8 cellular contexts compared by ENCODE assay signal in the genomic region with DNA sequence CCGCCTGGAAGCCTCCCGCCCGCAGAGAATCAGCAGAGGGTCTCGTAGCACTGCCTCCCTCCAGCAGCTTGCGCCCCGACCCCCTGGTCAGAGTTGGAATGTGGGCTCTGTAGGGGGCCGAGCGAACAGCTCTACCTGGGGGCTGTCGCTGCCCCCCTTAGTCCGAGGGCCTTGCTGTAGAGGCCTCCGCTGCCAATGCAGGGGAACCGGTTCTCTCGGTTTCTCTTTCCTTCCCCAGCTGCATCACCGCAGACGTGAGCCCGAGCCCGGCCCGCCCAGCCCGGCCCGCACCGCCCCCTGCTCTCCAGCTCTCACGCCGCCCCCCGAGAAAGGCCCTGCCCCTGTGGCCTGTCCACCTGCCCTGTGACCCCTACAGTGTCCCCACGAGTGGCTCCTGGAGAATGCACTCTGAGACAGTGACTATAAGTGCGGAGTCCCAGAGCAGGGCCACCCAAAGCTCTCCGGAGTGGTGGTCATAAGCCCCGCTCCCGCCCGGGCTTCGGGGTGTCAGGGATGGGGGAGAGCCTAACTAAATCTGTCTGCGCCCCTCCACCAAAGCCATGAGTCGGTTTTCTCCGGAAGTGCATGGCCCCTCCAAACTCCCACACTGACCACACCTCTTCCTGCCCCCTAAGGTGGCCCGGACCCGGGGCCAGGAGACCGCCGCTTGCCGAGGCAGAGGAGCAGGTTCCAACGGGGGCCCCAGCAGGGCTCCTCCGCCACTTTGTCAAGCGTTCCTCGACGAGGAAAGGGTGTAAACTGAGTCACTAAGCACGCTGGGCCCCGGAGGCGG. TPM values are rescaled to one million over a fixed set of nuclear protein-coding genes. Genes with fewer than 3 reads are reported as not detected.
DNase-seq lines count a peak whose midpoint lies in the region; ATAC-seq, FAIRE-seq and TF ChIP-seq lines count a peak whose summit lies in the region.

No MANE protein-coding gene starts in this region.

- peak overlapping the region; percentile 44; the same call in 1 of the 2 replicates for H3K9ac ChIP-seq in OCI-LY1 (ENCODE audit: low read length)

- H3K36me3 Mint-ChIP-seq in CD14-positive monocyte, result peaks cover 33 to 48% of the 10 kb centered on the region in 2 donors

- no peak for FAIRE-seq in D721Med (lab: Jason Lieb, UNC)

- H3K4me3 Mint-ChIP-seq in CD14-positive monocyte, result peak overlapping the region; percentile 87 to 93

- H3K36me3 ChIP-seq in OCI-LY1 (ENCODE audit: insufficient read depth, low read length) (peaks cover 10% of the 10 kb centered on the region; the same call in 1 of the 2 replicates), muscle layer of duodenum (ENCODE audit: control insufficient read depth in 1 of 2, insufficient read depth in 2 of 2, low read length in 2 of 2) (peaks cover 7 to 8% of the 10 kb centered on the region in 2 donors)

- no peaks in the 10 kb centered on the region for H3K9me2 ChIP-seq in OCI-LY1 (ENCODE audit: low read depth, low read length)

- ATAC-seq in GM21367 (IDR thresholded peaks at IDR 0.05; ENCODE audit: unreplicated experiment), result peak; percentile 4

- peaks cover 40% of the 10 kb centered on the region for H3K4me1 ChIP-seq in OCI-LY1 (ENCODE audit: insufficient read depth, low read length, severe bottlenecking)
- H3K4me1 ChIP-seq in muscle layer of duodenum (ENCODE audit: control insufficient read depth in 1 of 2, insufficient read depth in 2 of 2, low read length in 2 of 2), result peaks cover 0 to 43% of the 10 kb centered on the region in 2 donors

- peak overlapping the region; percentile 74 to 92 (median 83) for H3K27ac Mint-ChIP-seq in CD14-positive monocyte

- peaks cover 63% of the 10 kb centered on the region for H3K4me1 Mint-ChIP-seq in CD14-positive monocyte

- H3K4me3 ChIP-seq in OCI-LY1 (ENCODE audit: low read depth, low read length, poor library complexity, severe bottlenecking), result peak overlapping the region; percentile 62
- peak overlapping the region; percentile 16 to 66 for H3K4me3 ChIP-seq in muscle layer of duodenum (ENCODE audit: low read depth in 1 of 2, low read length in 2 of 2)

- TF ChIP-seq CTCF in CD14-positive monocyte (IDR thresholded peaks at IDR 0.05) (no peak), OCI-LY1 (IDR thresholded peaks at IDR 0.05; ENCODE audit: low read length) (no peak), D721Med (IDR thresholded peaks at IDR 0.05; ENCODE audit: insufficient read depth, missing control alignments) (no peak)

- H3K27ac ChIP-seq in OCI-LY1 (ENCODE audit: low read depth, low read length, poor library complexity, severe bottlenecking) (no peak overlapping the region), muscle layer of duodenum (ENCODE audit: low read length) (no peak overlapping the region)

- H3K9me3 ChIP-seq in OCI-LY1 (ENCODE audit: low read length) (no peaks in the 10 kb centered on the region), muscle layer of duodenum (ENCODE audit: control insufficient read depth in 1 of 2, low read length in 2 of 2) (no peaks in the 10 kb centered on the region)

- H3K4me2 ChIP-seq in OCI-LY1 (ENCODE audit: low read length), result peak overlapping the region; percentile 96

- peaks cover 0 to 1% (median 0%) of the 10 kb centered on the region in 3 donors for H3K27me3 Mint-ChIP-seq in CD14-positive monocyte (ENCODE audit: low read depth in 3 of 3)

- H3K27me3 ChIP-seq in OCI-LY1 (ENCODE audit: insufficient read depth, low read length) (no peaks in the 10 kb centered on the region), muscle layer of duodenum (ENCODE audit: low read depth, low read length) (peaks cover 13% of the 10 kb centered on the region)

- intact Hi-C loops in CD14-positive monocyte (cut with micrococcal nuclease), result no loop called here

- H2AFZ ChIP-seq in OCI-LY1 (ENCODE audit: low read length), result no peak overlapping the region; the same call in 1 of the 2 replicates

- H3K9me3 Mint-ChIP-seq in CD14-positive monocyte, result no peaks in the 10 kb centered on the region

- no peaks in the 10 kb centered on the region for H3K79me2 ChIP-seq in OCI-LY1 (ENCODE audit: insufficient read depth, low read length)

- H3F3A ChIP-seq in OCI-LY1 (ENCODE audit: insufficient read depth, low read length), result 0 out of 2 replicates have a peak, but pooled peaks cover 7% of the 10 kb centered on the region

- no peaks in the 10 kb centered on the region for H4K20me1 ChIP-seq in OCI-LY1 (ENCODE audit: insufficient read depth, low read length)

- DNase-seq in CD14-positive monocyte (ENCODE audit: low spot score), result no peak
- peak; percentile 65 for DNase-seq in ecto neural progenitor cell (ENCODE audit: low spot score)
- DNase-seq in NCI-H1436 treated with DMSO at 0.1 percent for 48 hours (lab: John Stamatoyannopoulos, UW), result no peak
- no peak for DNase-seq in D721Med (ENCODE audit: insufficient read length, low spot score)
- no peak for DNase-seq in NCI-H2227 treated with DMSO at 0.1 percent for 48 hours (lab: John Stamatoyannopoulos, UW)

RNA-seq across cellular contexts. Expression of gene ARHGAP27, which starts 1.7 kb away (rescaled TPM):
- polyA plus RNA-seq in CD14-positive monocyte, result 10 to 100 TPM; 47.2 to 55.0 TPM

RNA-seq across cellular contexts. Expression of gene PLEKHM1, which starts 59.6 kb away (rescaled TPM):
- polyA plus RNA-seq in CD14-positive monocyte, result 10 to 100 TPM; 12.8 to 15.0 TPM
